In genomic region chr3:25548836-25549235, GRCh38 we compare ENCODE assay signal across 1 cellular context.
TF ChIP-seq lines count a peak whose summit lies in the region.

No MANE protein-coding gene starts in this region.

TF ChIP-seq in H1, 55 proteins besides CTCF, POLR2A, EP300 and RAD21 (continued from another document):
- TF ChIP-seq RXRA (IDR thresholded peaks at IDR 0.05; ENCODE audit: insufficient read depth, low read depth, low read length) = no peak
- TF ChIP-seq CHD7 (IDR thresholded peaks at IDR 0.05; ENCODE audit: insufficient replicate concordance, low read length) = no peak
- TF ChIP-seq TEAD4 (IDR thresholded peaks at IDR 0.05; ENCODE audit: low read depth, low read length) = no peak
- TF ChIP-seq SUZ12 (IDR thresholded peaks at IDR 0.05; ENCODE audit: low read length) = no peak
- TF ChIP-seq TCF12 (IDR thresholded peaks at IDR 0.05; ENCODE audit: low read depth, low read length) = no peak
TF ChIP-seq in H1: peak in this region for 0.
